Comparison of ENCODE assay signal across 8 cellular contexts in the genomic region with DNA sequence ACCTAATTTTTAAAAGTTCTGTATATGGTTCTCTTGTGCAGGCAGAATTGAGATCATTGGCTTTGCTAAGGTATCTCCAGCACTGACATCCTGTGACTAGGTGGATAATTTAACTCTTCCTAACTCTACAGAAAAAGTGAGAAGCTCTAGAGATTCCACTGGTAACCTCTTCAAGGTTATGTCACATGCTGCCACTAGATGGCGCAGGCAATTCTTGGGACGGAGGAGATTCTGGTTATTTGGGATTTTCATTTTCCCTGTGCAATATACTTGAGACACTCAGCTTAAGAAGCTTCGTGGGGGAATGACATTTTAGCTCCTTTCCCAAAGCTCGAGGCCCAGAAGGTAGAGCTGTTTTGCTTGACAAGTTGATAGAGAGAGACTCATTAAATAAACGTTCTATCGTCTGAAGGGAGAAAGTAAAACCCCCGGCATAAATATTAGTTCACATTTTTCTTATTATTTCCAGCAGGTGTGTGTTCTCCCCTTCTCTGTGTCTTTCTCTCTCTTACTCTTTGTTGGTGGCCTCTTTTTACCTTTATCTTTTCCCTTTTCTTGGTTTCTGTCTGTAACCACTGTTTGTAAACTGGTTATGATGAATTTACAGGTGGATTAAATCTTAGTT. TPM values are rescaled to one million over a fixed set of nuclear protein-coding genes. Genes with fewer than 3 reads are reported as not detected.
DNase-seq lines count a peak whose midpoint lies in the region; ATAC-seq and TF ChIP-seq lines count a peak whose summit lies in the region.

No MANE protein-coding gene starts in this region.

- no peaks in the 10 kb centered on the region for H3K4me1 ChIP-seq in CD4-positive, alpha-beta memory T cell (ENCODE audit: insufficient read depth, low read length)
- H3K4me1 ChIP-seq in ovary (ENCODE audit: insufficient read depth), result peaks cover 2% of the 10 kb centered on the region

- TF ChIP-seq CTCF in ovary (IDR thresholded peaks at IDR 0.05), result peak in 2 of 3 donors; percentile 15 to 34

- ATAC-seq in GM18868 (IDR thresholded peaks at IDR 0.05; ENCODE audit: unreplicated experiment), result peak; percentile 91
- ATAC-seq in HG03095 (IDR thresholded peaks at IDR 0.05; ENCODE audit: unreplicated experiment), result peak; percentile 87
- no peak for ATAC-seq in activated T-cell treated with anti-CD3 and anti-CD28 coated beads, Interleukin-2, amount 50 U/mL, for 4 hours

- 4 to 12% (median 8%) methylated on average over 7 of the region's 7 CpGs for WGBS in ovary, 3 donors

- intact Hi-C loops in CD4-positive, alpha-beta memory T cell (cut with micrococcal nuclease), result no loop called here
- intact Hi-C loops in ovary (cut with DNase I), result no loop called here

- no peaks in the 10 kb centered on the region for H3K36me3 ChIP-seq in CD4-positive, alpha-beta memory T cell (ENCODE audit: insufficient read depth, low read length)
- no peaks in the 10 kb centered on the region for H3K36me3 ChIP-seq in ovary

- CTCF ChIA-PET in CD4-positive, alpha-beta memory T cell (lab: Charles Lee; ENCODE audit: partially characterized antibody), result interaction anchor here (0.7 to 2.7 kb wide), 21 partner anchors 9 to 101 kb away, joined by 3 to 13 read pairs (median 4); no protein-coding TSS in a partner anchor

- peak overlapping the region in 6 of 8 donors; percentile 22 to 73 (median 41) for H3K4me3 Mint-ChIP-seq in CD4-positive, alpha-beta memory T cell
- peak overlapping the region; percentile 46 for H3K4me3 Mint-ChIP-seq in activated T-cell treated with anti-CD3 and anti-CD28 coated beads, Interleukin-2, amount 50 U/mL, for 4 hours

- H3K4me1 Mint-ChIP-seq in CD4-positive, alpha-beta memory T cell, result peaks cover 0 to 7% (median 4%) of the 10 kb centered on the region in 4 donors
- H3K4me1 Mint-ChIP-seq in activated T-cell treated with anti-CD3 and anti-CD28 coated beads, Interleukin-2, amount 50 U/mL, for 4 hours (ENCODE audit: low read depth), result peaks cover 4% of the 10 kb centered on the region

- H3K4me3 ChIP-seq in CD4-positive, alpha-beta memory T cell (ENCODE audit: low read length in 2 of 2), result no peak overlapping the region
- H3K4me3 ChIP-seq in ovary, result no peak overlapping the region

- peak in 2 of 5 donors; percentile 8 to 11 for DNase-seq in CD4-positive, alpha-beta memory T cell
- DNase-seq in NCI-H2227 treated with DMSO at 0.1 percent for 48 hours (lab: John Stamatoyannopoulos, UW) (peak; percentile 32), glomerular visceral epithelial cell (ENCODE audit: extremely low spot score) (peak; percentile 51), ovary (peak in 4 of 5 donors; percentile 17 to 41 (median 26)), activated gamma-delta T cell treated with Interleukin-2 at 50 U/mL for 16 hours (no peak)
- DNase-seq in activated T-cell treated with anti-CD3 and anti-CD28 coated beads, Interleukin-2, amount 50 U/mL, for 4 hours, result no peak

- H3K27me3 Mint-ChIP-seq in CD4-positive, alpha-beta memory T cell, result peaks cover 19 to 24% of the 10 kb centered on the region in 2 donors
- peaks cover 12% of the 10 kb centered on the region for H3K27me3 Mint-ChIP-seq in activated T-cell treated with anti-CD3 and anti-CD28 coated beads, Interleukin-2, amount 50 U/mL, for 4 hours (ENCODE audit: low read depth)

- H3K27ac Mint-ChIP-seq in CD4-positive, alpha-beta memory T cell, result no peak overlapping the region

- TF ChIP-seq POLR2A in ovary (IDR thresholded peaks at IDR 0.05), result no peak

- H3K9me3 Mint-ChIP-seq in CD4-positive, alpha-beta memory T cell, result peaks cover 2 to 30% (median 23%) of the 10 kb centered on the region in 8 donors
- H3K9me3 Mint-ChIP-seq in activated T-cell treated with anti-CD3 and anti-CD28 coated beads, Interleukin-2, amount 50 U/mL, for 4 hours, result peaks cover 16% of the 10 kb centered on the region

- TF ChIP-seq EP300 in ovary (IDR thresholded peaks at IDR 0.05), result no peak

- H3K27ac ChIP-seq in CD4-positive, alpha-beta memory T cell (ENCODE audit: low read depth, low read length), result no peak overlapping the region
- H3K27ac ChIP-seq in ovary, result no peak overlapping the region

- peaks cover 0 to 4% of the 10 kb centered on the region in 2 donors for H3K36me3 Mint-ChIP-seq in CD4-positive, alpha-beta memory T cell
- no peaks in the 10 kb centered on the region for H3K36me3 Mint-ChIP-seq in activated T-cell treated with anti-CD3 and anti-CD28 coated beads, Interleukin-2, amount 50 U/mL, for 4 hours (ENCODE audit: insufficient read depth)

- POLR2A ChIA-PET in CD4-positive, alpha-beta memory T cell (lab: Charles Lee; ENCODE audit: partially characterized antibody), result no interaction called here

- H3K9me3 ChIP-seq in CD4-positive, alpha-beta memory T cell (ENCODE audit: control insufficient read depth in 1 of 2, low read length in 2 of 2), result no peaks in the 10 kb centered on the region
- H3K9me3 ChIP-seq in ovary, result no peaks in the 10 kb centered on the region

- H3K27me3 ChIP-seq in CD4-positive, alpha-beta memory T cell (ENCODE audit: insufficient read depth, low read length), result no peaks in the 10 kb centered on the region
- H3K27me3 ChIP-seq in ovary, result no peaks in the 10 kb centered on the region

RNA-seq across cellular contexts. Expression of a gene that starts 26.6 kb away (rescaled TPM):
- total RNA-seq in CD4-positive, alpha-beta memory T cell, result 10 to 100 TPM; 30.2 to 32.8 TPM
- 10 to 100 TPM; 25.0 to 28.5 TPM for polyA plus RNA-seq in CD4-positive, alpha-beta memory T cell
- total RNA-seq in activated T-cell treated with anti-CD3 and anti-CD28 coated beads, Interleukin-2, amount 50 U/mL, for 4 hours, result 10 to 100 TPM; 24.8 to 28.1 (median 25.7) TPM
- 10 to 100 TPM; 23.1 to 44.7 (median 39.7) TPM for total RNA-seq in ovary
- polyA plus RNA-seq in ovary, result 10 to 100 TPM; 21.6 to 42.7 TPM

RNA-seq across cellular contexts. Expression of a gene that starts 53.3 kb away (rescaled TPM):
- total RNA-seq in CD4-positive, alpha-beta memory T cell, result under 1 TPM in 1 of 2 experiments, not detected in 1; 0.44 TPM
- not detected for polyA plus RNA-seq in CD4-positive, alpha-beta memory T cell
- total RNA-seq in activated T-cell treated with anti-CD3 and anti-CD28 coated beads, Interleukin-2, amount 50 U/mL, for 4 hours, result 1 to 10 TPM in 1 of 3 donors, under 1 TPM in 2; 0.73 to 1.3 (median 0.90) TPM
- total RNA-seq in ovary, result 10 to 100 TPM in 1 of 7 donors, 1 to 10 TPM in 6; 2.6 to 14.1 (median 8.7) TPM
- 1 to 10 TPM; 1.9 to 6.2 TPM for polyA plus RNA-seq in ovary

Comparison
In these comparisons a context has a peak if more than half of its experiments do, and no peak if none do; other contexts are left out.
1. DNase-seq: peak in NCI-H2227 treated with DMSO at 0.1 percent for 48 hours (single experiment), glomerular visceral epithelial cell (single experiment) and ovary (4 of 5); none in activated T-cell treated with anti-CD3 and anti-CD28 coated beads, Interleukin-2, amount 50 U/mL, for 4 hours (single experiment) and activated gamma-delta T cell treated with Interleukin-2 at 50 U/mL for 16 hours (single experiment).
2. ATAC-seq: peak in GM18868 (single experiment) and HG03095 (single experiment); none in activated T-cell treated with anti-CD3 and anti-CD28 coated beads, Interleukin-2, amount 50 U/mL, for 4 hours (0 of 2).